ENCODE assay signal across 14 cellular contexts in the genomic region with DNA sequence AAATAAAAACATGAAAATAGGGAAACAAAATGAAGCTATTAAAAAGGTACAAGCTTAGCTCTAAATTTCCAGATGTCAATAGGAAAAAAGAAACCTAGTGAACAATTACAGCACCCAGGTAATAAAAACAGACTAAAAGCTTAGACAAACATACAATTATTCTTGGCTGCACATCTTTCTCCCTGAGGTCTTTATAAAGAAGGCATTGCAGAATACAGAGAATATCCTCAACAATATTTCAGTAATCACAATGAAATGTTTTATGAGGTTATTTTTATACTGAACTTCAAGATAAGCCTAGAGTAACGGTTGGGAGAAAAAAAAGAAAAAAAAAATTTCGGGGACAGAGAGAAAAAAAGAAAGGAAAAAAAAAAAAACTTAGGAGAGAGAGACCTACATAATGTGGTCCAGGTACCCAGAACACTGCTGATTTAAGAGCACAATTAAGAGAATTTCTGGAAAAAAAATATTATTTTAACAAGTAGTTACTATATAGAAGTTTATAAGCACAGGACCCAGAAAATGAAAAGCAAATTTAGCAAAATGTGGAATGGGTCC. TPM values are rescaled to one million over a fixed set of nuclear protein-coding genes. Genes with fewer than 3 reads are reported as not detected.
DNase-seq lines count a peak whose midpoint lies in the region; ATAC-seq and TF ChIP-seq lines count a peak whose summit lies in the region.
"Had no signal": no experiment of that assay in that cellular context is flagged by ENCODE, and none has a peak within 500 bp of the region (broad histone marks: within the 10 kb centered on the region; RNA-seq: fewer than 3 reads in every experiment).

No MANE protein-coding gene starts in this region.

- intact Hi-C loops in Calu3 (cut with micrococcal nuclease; ENCODE audit: unreplicated experiment) = no loop called here
- intact Hi-C loops in activated T-helper 2 cell treated with anti-CD3 and anti-CD28 coated beads, Interferon-gamma antibody, Interleukin-2, Interleukin-4, amounts not matched to agents 10 μg/mL and 5 μg/mL and 100 μg/mL, durations not matched to agents 14 hours and 24 hours and 36 hours (cut with micrococcal nuclease) = no loop called here
- intact Hi-C loops in mucosa of descending colon (cut with DNase I, micrococcal nuclease) = no loop called here

- no peak for DNase-seq in Calu3
- no peak for DNase-seq in activated T-helper 2 cell treated with anti-CD3 and anti-CD28 coated beads, Interferon-gamma antibody, Interleukin-2, Interleukin-4, amounts not matched to agents 10 μg/mL and 5 μg/mL and 100 μg/mL, durations not matched to agents 14 hours and 24 hours and 36 hours (ENCODE audit: low spot score)
- no peak for DNase-seq in natural killer cell treated with Interleukin-12 subunit alpha and Interleukin-12 subunit beta and Interleukin-15 and Interleukin-18, amount 100 ng/mL, for 72 hours (ENCODE audit: low spot score)
- DNase-seq in mucosa of descending colon = no peak
- no peak for DNase-seq in T-helper 9 cell
- DNase-seq: activated gamma-delta T cell treated with Interleukin-2 at 50 U/mL for 16 hours, DMS79, left lung, NCI-H2029 treated with DMSO at 0.1 percent for 48 hours, NCI-H524, PC-9, retina had no signal

- H3K27ac ChIP-seq in C4-2B = peak overlapping the region; percentile 24; the same call in 1 of the 2 replicates
- H3K27ac ChIP-seq: left lung, PC-9 had no signal

- H3K4me3 Mint-ChIP-seq in Calu3 (ENCODE audit: low read depth, unreplicated experiment) = no peak overlapping the region
- no peak overlapping the region for H3K4me3 Mint-ChIP-seq in activated T-helper 2 cell treated with anti-CD3 and anti-CD28 coated beads, Interferon-gamma antibody, Interleukin-2, Interleukin-4, amounts not matched to agents 10 μg/mL and 5 μg/mL and 100 μg/mL, durations not matched to agents 14 hours and 24 hours and 36 hours (ENCODE audit: low read depth)
- H3K4me3 Mint-ChIP-seq in natural killer cell treated with Interleukin-12 subunit alpha and Interleukin-12 subunit beta and Interleukin-15 and Interleukin-18, amount 100 ng/mL, for 72 hours = peak overlapping the region; percentile 23

- H3K9me3 Mint-ChIP-seq in Calu3 (ENCODE audit: low read depth, unreplicated experiment) = peaks cover 2% of the 10 kb centered on the region
- no peaks in the 10 kb centered on the region for H3K9me3 Mint-ChIP-seq in activated T-helper 2 cell treated with anti-CD3 and anti-CD28 coated beads, Interferon-gamma antibody, Interleukin-2, Interleukin-4, amounts not matched to agents 10 μg/mL and 5 μg/mL and 100 μg/mL, durations not matched to agents 14 hours and 24 hours and 36 hours
- H3K9me3 Mint-ChIP-seq in natural killer cell treated with Interleukin-12 subunit alpha and Interleukin-12 subunit beta and Interleukin-15 and Interleukin-18, amount 100 ng/mL, for 72 hours = peaks cover 3% of the 10 kb centered on the region

- no TSS peak for BruUV-seq in Calu3 (replicated peaks; lab: Mats Ljungman, UMichigan)

- no peak overlapping the region for H3K4me3 ChIP-seq in mucosa of descending colon
- H3K4me3 ChIP-seq: left lung, PC-9 had no signal

- TF ChIP-seq CTCF in C4-2B (conservative IDR thresholded peaks at IDR 0.05) = no peak; the same call in 1 of the 2 replicates
- TF ChIP-seq CTCF in Calu3 (IDR thresholded peaks at IDR 0.05; ENCODE audit: unreplicated experiment) = no peak
- TF ChIP-seq CTCF in mucosa of descending colon (IDR thresholded peaks at IDR 0.05) = no peak

- H3K36me3 ChIP-seq in mucosa of descending colon (ENCODE audit: low read depth) = no peaks in the 10 kb centered on the region

- H3K36me3 Mint-ChIP-seq in Calu3 (ENCODE audit: insufficient read depth, unreplicated experiment) = peaks cover 38% of the 10 kb centered on the region
- peaks cover 72% of the 10 kb centered on the region for H3K36me3 Mint-ChIP-seq in activated T-helper 2 cell treated with anti-CD3 and anti-CD28 coated beads, Interferon-gamma antibody, Interleukin-2, Interleukin-4, amounts not matched to agents 10 μg/mL and 5 μg/mL and 100 μg/mL, durations not matched to agents 14 hours and 24 hours and 36 hours (ENCODE audit: low read depth)
- H3K36me3 Mint-ChIP-seq in natural killer cell treated with Interleukin-12 subunit alpha and Interleukin-12 subunit beta and Interleukin-15 and Interleukin-18, amount 100 ng/mL, for 72 hours = peaks cover 30% of the 10 kb centered on the region

- peaks cover 38% of the 10 kb centered on the region for H3K4me1 ChIP-seq in mucosa of descending colon (ENCODE audit: low read depth)

- ATAC-seq in natural killer cell treated with Interleukin-12 subunit alpha and Interleukin-12 subunit beta and Interleukin-15 and Interleukin-18, amount 100 ng/mL, for 72 hours = no peak
- ATAC-seq in mucosa of descending colon = no peak
- no peak for ATAC-seq in HG02610 (IDR thresholded peaks at IDR 0.05; ENCODE audit: unreplicated experiment)
- ATAC-seq: left lung had no signal

- H3K27ac Mint-ChIP-seq in Calu3 (ENCODE audit: unreplicated experiment) = peak overlapping the region; percentile 9
- peak overlapping the region; percentile 30 for H3K27ac Mint-ChIP-seq in activated T-helper 2 cell treated with anti-CD3 and anti-CD28 coated beads, Interferon-gamma antibody, Interleukin-2, Interleukin-4, amounts not matched to agents 10 μg/mL and 5 μg/mL and 100 μg/mL, durations not matched to agents 14 hours and 24 hours and 36 hours
- peak overlapping the region; percentile 42 to 84 for H3K27ac Mint-ChIP-seq in natural killer cell treated with Interleukin-12 subunit alpha and Interleukin-12 subunit beta and Interleukin-15 and Interleukin-18, amount 100 ng/mL, for 72 hours

- no peaks in the 10 kb centered on the region for H3K9me3 ChIP-seq in mucosa of descending colon
- H3K9me3 ChIP-seq: left lung had no signal

- H3K27me3 Mint-ChIP-seq in Calu3 (ENCODE audit: unreplicated experiment) = no peaks in the 10 kb centered on the region
- no peaks in the 10 kb centered on the region for H3K27me3 Mint-ChIP-seq in activated T-helper 2 cell treated with anti-CD3 and anti-CD28 coated beads, Interferon-gamma antibody, Interleukin-2, Interleukin-4, amounts not matched to agents 10 μg/mL and 5 μg/mL and 100 μg/mL, durations not matched to agents 14 hours and 24 hours and 36 hours (ENCODE audit: low read depth)
- no peaks in the 10 kb centered on the region for H3K27me3 Mint-ChIP-seq in natural killer cell treated with Interleukin-12 subunit alpha and Interleukin-12 subunit beta and Interleukin-15 and Interleukin-18, amount 100 ng/mL, for 72 hours

- H3K4me1 Mint-ChIP-seq in Calu3 (ENCODE audit: low read depth, unreplicated experiment) = peaks cover 65% of the 10 kb centered on the region
- peaks cover 48% of the 10 kb centered on the region for H3K4me1 Mint-ChIP-seq in activated T-helper 2 cell treated with anti-CD3 and anti-CD28 coated beads, Interferon-gamma antibody, Interleukin-2, Interleukin-4, amounts not matched to agents 10 μg/mL and 5 μg/mL and 100 μg/mL, durations not matched to agents 14 hours and 24 hours and 36 hours (ENCODE audit: low read depth)
- H3K4me1 Mint-ChIP-seq in natural killer cell treated with Interleukin-12 subunit alpha and Interleukin-12 subunit beta and Interleukin-15 and Interleukin-18, amount 100 ng/mL, for 72 hours (ENCODE audit: low read depth in 2 of 2) = peaks cover 67 to 75% of the 10 kb centered on the region in 2 donors

- CTCF ChIA-PET in Calu3 (lab: Charles Lee) = interaction anchor here (0.7 to 1.8 kb wide), 7 partner anchors 8 to 103 kb away, joined by 3 to 7 read pairs (median 4); a partner anchor contains a TSS

RNA-seq across cellular contexts. Expression of a gene that starts 26.5 kb away (rescaled TPM):
- 187 and 190 TPM in 2 replicates for total RNA-seq in Calu3 (2022)
- 91.5 and 93.9 TPM in 2 replicates for total RNA-seq in activated T-helper 2 cell treated with anti-CD3 and anti-CD28 coated beads, Interferon-gamma antibody, Interleukin-2, Interleukin-4, amounts not matched to agents 10 μg/mL and 5 μg/mL and 100 μg/mL, durations not matched to agents 14 hours and 24 hours and 36 hours
- total RNA-seq in natural killer cell treated with Interleukin-12 subunit alpha and Interleukin-12 subunit beta and Interleukin-15 and Interleukin-18, amount 100 ng/mL, for 72 hours = 100 to 1,000 TPM; 127 to 161 TPM
- total RNA-seq in mucosa of descending colon = 100 to 1,000 TPM in 1 of 3 donors, 10 to 100 TPM in 2; 80.2 to 107 (median 88.8) TPM

Comparison
In these comparisons a context has a peak if more than half of its experiments do, and no peak if none do; other contexts are left out.
1. H3K27ac Mint-ChIP-seq: peak in every context shown above with its lines; median percentile 63 in natural killer cell treated with Interleukin-12 subunit alpha and Interleukin-12 subunit beta and Interleukin-15 and Interleukin-18, amount 100 ng/mL, for 72 hours; 30 in activated T-helper 2 cell treated with anti-CD3 and anti-CD28 coated beads, Interferon-gamma antibody, Interleukin-2, Interleukin-4, amounts not matched to agents 10 μg/mL and 5 μg/mL and 100 μg/mL, durations not matched to agents 14 hours and 24 hours and 36 hours; 9 in Calu3.